In genomic region chr14:95313707-95314106, GRCh38 we compare ENCODE assay signal across 10 cellular contexts. TPM values are rescaled to one million over a fixed set of nuclear protein-coding genes. Genes with fewer than 3 reads are reported as not detected.
DNase-seq lines count a peak whose midpoint lies in the region; ATAC-seq, FAIRE-seq and TF ChIP-seq lines count a peak whose summit lies in the region.
"Had no signal": no experiment of that assay in that cellular context is flagged by ENCODE, and none has a peak within 500 bp of the region (broad histone marks: within the 10 kb centered on the region; RNA-seq: fewer than 3 reads in every experiment).

No MANE protein-coding gene starts in this region.

- no peak for TF ChIP-seq EP300 in stomach (IDR thresholded peaks at IDR 0.05)

- ATAC-seq in left ventricle myocardium superior (peak; percentile 75), HG02759 (IDR thresholded peaks at IDR 0.05; ENCODE audit: unreplicated experiment) (no peak)

- intact Hi-C loops in left ventricle myocardium superior (cut with micrococcal nuclease) = no loop called here
- intact Hi-C loops in stomach (cut with DNase I; ENCODE audit: low total_unique reads) = no loop called here

- DNase-seq in H54 (ENCODE audit: insufficient read length, low spot score) (peak; percentile 67), amniotic epithelial cell (ENCODE audit: low read depth) (peak; percentile 95), left ventricle myocardium superior (peak; percentile 74), stomach (peak; percentile 61), GM19240 (ENCODE audit: insufficient read length, low spot score) (no peak), COR-L47 (lab: John Stamatoyannopoulos, UW) (no peak), occipital lobe (lab: John Stamatoyannopoulos, UW) (no peak)
- DNase-seq: endodermal cell had no signal

- TF ChIP-seq CTCF in stomach (IDR thresholded peaks at IDR 0.05) = no peak

- H3K4me1 ChIP-seq in stomach = peaks cover 26 to 67% (median 39%) of the 10 kb centered on the region in 4 donors

- peak; percentile 73 for FAIRE-seq in H54 (lab: Jason Lieb, UNC)
- FAIRE-seq: TTC549 had no signal

- no peaks in the 10 kb centered on the region for H3K9me3 ChIP-seq in stomach

- no peak overlapping the region for H3K4me3 ChIP-seq in stomach

- 56 to 69% (median 61%) methylated on average over 5 of the region's 5 CpGs for WGBS in stomach, 5 donors

- H3K27ac ChIP-seq in stomach = peak overlapping the region in 4 of 5 donors; percentile 60 to 73 (median 68)

- no peaks in the 10 kb centered on the region for H3K36me3 ChIP-seq in stomach

- H3K27me3 ChIP-seq in stomach = no peaks in the 10 kb centered on the region

- TF ChIP-seq POLR2A in H54 (IDR thresholded peaks at IDR 0.05; ENCODE audit: low read depth, low read length) = no peak
- TF ChIP-seq POLR2A in stomach (IDR thresholded peaks at IDR 0.05) = no peak

RNA-seq across cellular contexts. Expression of gene CLMN, which starts 6.0 kb away (rescaled TPM):
- total RNA-seq in left ventricle myocardium superior (8.9 TPM), stomach (10 to 100 TPM; 12.8 to 42.9 (median 30.1) TPM), occipital lobe (0.78 TPM)
- polyA plus RNA-seq in stomach = 1 to 10 TPM; 5.3 to 8.7 (median 6.2) TPM

Comparison
In these comparisons a context has a peak if more than half of its experiments do, and no peak if none do; other contexts are left out.
1. DNase-seq: peak in H54 (single experiment), amniotic epithelial cell (single experiment), left ventricle myocardium superior (single experiment) and stomach (single experiment); none in GM19240 (single experiment), COR-L47 (single experiment) and occipital lobe (single experiment).